ENCODE assay signal across 25 cellular contexts in the genomic region with DNA sequence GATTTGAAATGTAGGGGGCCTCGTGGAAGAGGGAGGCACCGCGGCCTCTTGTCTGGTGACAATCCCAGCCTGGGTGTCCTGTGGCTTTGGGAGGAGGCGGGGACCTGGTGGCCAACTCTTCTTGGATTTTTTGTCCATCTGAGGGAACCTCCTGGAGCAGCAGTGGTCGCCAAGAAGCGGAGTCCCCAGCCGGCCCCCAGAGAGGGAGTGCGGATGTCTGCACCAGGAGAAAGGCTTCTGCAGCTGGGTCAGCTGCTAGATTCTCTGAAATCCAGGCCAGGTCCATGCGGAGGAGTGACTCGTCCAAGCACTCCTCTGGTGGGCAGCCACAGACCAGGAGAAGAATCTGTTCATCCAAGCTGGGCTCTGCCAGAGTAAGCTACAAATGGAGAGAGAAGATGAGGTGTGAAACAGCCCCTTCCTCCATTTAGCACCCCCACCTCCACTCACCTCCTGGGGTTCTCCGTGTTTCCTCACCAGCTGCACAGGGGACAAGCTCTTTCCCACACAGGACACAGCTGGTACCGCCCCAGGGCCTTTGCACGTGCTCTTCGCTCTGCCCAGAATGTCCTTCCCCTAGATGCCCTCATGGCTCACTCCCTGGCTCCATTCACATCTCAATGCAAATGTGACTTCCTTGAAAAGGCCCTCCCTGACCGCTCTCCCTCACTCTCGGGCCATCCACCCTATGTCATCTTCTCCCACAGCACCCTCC. TPM values are rescaled to one million over a fixed set of nuclear protein-coding genes. Genes with fewer than 3 reads are reported as not detected.
"Had no signal": no experiment of that assay in that cellular context is flagged by ENCODE, and none has a peak within 500 bp of the region (broad histone marks: within the 10 kb centered on the region; RNA-seq: fewer than 3 reads in every experiment).

No MANE protein-coding gene starts in this region.

- H3K4me1 ChIP-seq: Peyer's patch had no signal

- H3K9me3 ChIP-seq: Peyer's patch had no signal

- H3K4me3 ChIP-seq: Peyer's patch had no signal

- H3K4me3 Mint-ChIP-seq: activated CD8-positive, alpha-beta T cell treated with anti-CD3 and anti-CD28 coated beads for 36 hours; activated naive CD4-positive, alpha-beta T cell treated with anti-CD3 and anti-CD28 coated beads for 36 hours; activated naive CD8-positive, alpha-beta T cell; activated T-helper 1 cell treated with anti-CD3 and anti-CD28 coated beads, Interleukin-12 subunit alpha, Interleukin-12 subunit beta, Interleukin-2, Interleukin-4 antibody, amounts not matched to agents 30 ng/mL and 10 ng/mL and 1 ng/mL, durations not matched to agents 14 hours and 24 hours and 36 hours; brain had no signal

- H3K27me3 Mint-ChIP-seq: activated naive CD8-positive, alpha-beta T cell had no signal

- H3K4me2 ChIP-seq: KMS-11 had no signal

- ATAC-seq: activated CD8-positive, alpha-beta T cell treated with anti-CD3 and anti-CD28 coated beads for 36 hours had no signal

- H3K9ac ChIP-seq: KMS-11 had no signal

- H3K36me3 Mint-ChIP-seq: activated naive CD8-positive, alpha-beta T cell; brain had no signal

- H3K27ac Mint-ChIP-seq: activated CD8-positive, alpha-beta T cell treated with anti-CD3 and anti-CD28 coated beads for 36 hours; activated naive CD4-positive, alpha-beta T cell treated with anti-CD3 and anti-CD28 coated beads for 36 hours; activated naive CD8-positive, alpha-beta T cell; activated T-helper 1 cell treated with anti-CD3 and anti-CD28 coated beads, Interleukin-12 subunit alpha, Interleukin-12 subunit beta, Interleukin-2, Interleukin-4 antibody, amounts not matched to agents 30 ng/mL and 10 ng/mL and 1 ng/mL, durations not matched to agents 14 hours and 24 hours and 36 hours; brain had no signal

- H3K27ac ChIP-seq: KMS-11, Peyer's patch, RWPE1, VCaP had no signal

- DNase-seq: activated CD4-positive, alpha-beta T cell treated with anti-CD3 and anti-CD28 coated beads for 4 hours; activated CD8-positive, alpha-beta memory T cell treated with anti-CD3 and anti-CD28 coated beads, Interleukin-2, amount 50 U/mL, for 48 hours; activated CD8-positive, alpha-beta T cell treated with anti-CD3 and anti-CD28 coated beads for 36 hours; activated gamma-delta T cell; activated naive CD4-positive, alpha-beta T cell treated with anti-CD3 and anti-CD28 coated beads for 36 hours; activated T-cell treated with anti-CD3 and anti-CD28 coated beads, Interleukin-2, amount 50 U/mL, for 1 hour; amygdala; MM.1S; NCI-H1105; NCI-H1436; NCI-H1694 treated with DMSO at 0.1 percent for 48 hours; NCI-H2029 treated with DMSO at 0.1 percent for 48 hours; NCI-H345; NCI-H510A treated with DMSO at 0.1 percent for 48 hours; NCI-H69; NK-92 treated with Interleukin-12 subunit alpha and Interleukin-12 subunit beta, amount 100 ng/mL, for 24 hours; SIG-M5; T-helper 1 cell had no signal

- H3K4me1 Mint-ChIP-seq: brain had no signal

- H3K9me3 Mint-ChIP-seq: activated CD8-positive, alpha-beta T cell treated with anti-CD3 and anti-CD28 coated beads for 36 hours; activated naive CD4-positive, alpha-beta T cell treated with anti-CD3 and anti-CD28 coated beads for 36 hours; activated T-helper 1 cell treated with anti-CD3 and anti-CD28 coated beads, Interleukin-12 subunit alpha, Interleukin-12 subunit beta, Interleukin-2, Interleukin-4 antibody, amounts not matched to agents 30 ng/mL and 10 ng/mL and 1 ng/mL, durations not matched to agents 14 hours and 24 hours and 36 hours had no signal

- H3K27me3 ChIP-seq: Peyer's patch had no signal

- H3K36me3 ChIP-seq: Peyer's patch had no signal

RNA-seq across cellular contexts. Expression of gene C4orf50, which starts 27.6 kb away (rescaled TPM):
- total RNA-seq: activated naive CD4-positive, alpha-beta T cell treated with anti-CD3 and anti-CD28 coated beads for 36 hours had no signal
